In genomic region chr3:120473389-120473788, GRCh38 we compare ENCODE assay signal across 18 cellular contexts.
"Had no signal": no experiment of that assay in that cellular context is flagged by ENCODE, and none has a peak within 500 bp of the region (broad histone marks: within the 10 kb centered on the region; RNA-seq: fewer than 3 reads in every experiment).

No MANE protein-coding gene starts in this region.

- H3K4me1 ChIP-seq: colonic mucosa, transverse colon had no signal

- H3K4me1 Mint-ChIP-seq: naive thymus-derived CD8-positive, alpha-beta T cell; stimulated activated naive B cell treated with anti-CD40 and anti-IgM and Interleukin-4, amounts not matched to agents 10 μg/mL and 1 μg/mL and 100 μg/mL, for 72 hours had no signal

- H3K79me2 ChIP-seq: hepatocyte had no signal

- H3K9me3 Mint-ChIP-seq: stimulated activated naive B cell treated with anti-CD40 and anti-IgM and Interleukin-4, amounts not matched to agents 10 μg/mL and 1 μg/mL and 100 μg/mL, for 72 hours had no signal

- H3K4me3 ChIP-seq: colonic mucosa, hepatocyte, skin epidermis, stomach, thoracic aorta, transverse colon had no signal

- DNase-seq: colonic mucosa; dermis blood vessel endothelial cell; erythroblast; foreskin melanocyte; head of caudate nucleus; mesendoderm; naive thymus-derived CD8-positive, alpha-beta T cell; posterior cingulate gyrus; stimulated activated CD4-positive, alpha-beta T cell treated with anti-CD3 and anti-CD28 coated beads, Interleukin-2, amount 100 ng/mL, for 24 hours; stimulated activated CD4-positive, alpha-beta T cell treated with anti-CD3 and anti-CD28 coated beads, Interleukin-4, amount 100 ng/mL, for 4 hours; stimulated activated naive B cell treated with anti-CD40 and anti-IgM and Interleukin-4, amounts not matched to agents 10 μg/mL and 1 μg/mL and 100 μg/mL, for 72 hours; stomach; substantia nigra; transverse colon had no signal

- H2AFZ ChIP-seq: hepatocyte had no signal

- H3K36me3 Mint-ChIP-seq: naive thymus-derived CD8-positive, alpha-beta T cell; stimulated activated naive B cell treated with anti-CD40 and anti-IgM and Interleukin-4, amounts not matched to agents 10 μg/mL and 1 μg/mL and 100 μg/mL, for 72 hours had no signal

- H3K9me3 ChIP-seq: colonic mucosa, neutrophil, stomach, thoracic aorta, transverse colon had no signal

- H3K27ac ChIP-seq: colonic mucosa, hepatocyte, neutrophil, skin epidermis, stomach, thoracic aorta, transverse colon had no signal

- H3K27ac Mint-ChIP-seq: stimulated activated naive B cell treated with anti-CD40 and anti-IgM and Interleukin-4, amounts not matched to agents 10 μg/mL and 1 μg/mL and 100 μg/mL, for 72 hours had no signal

- H3K4me2 ChIP-seq: hepatocyte had no signal

- H3K27me3 ChIP-seq: colonic mucosa, hepatocyte, stomach, transverse colon had no signal

- H3K36me3 ChIP-seq: colonic mucosa, neutrophil, stomach, thoracic aorta, transverse colon had no signal

- H3K4me3 Mint-ChIP-seq: naive thymus-derived CD8-positive, alpha-beta T cell; stimulated activated naive B cell treated with anti-CD40 and anti-IgM and Interleukin-4, amounts not matched to agents 10 μg/mL and 1 μg/mL and 100 μg/mL, for 72 hours had no signal
